In genomic region chr5:118336468-118336867, GRCh38 we compare ENCODE assay signal across 7 cellular contexts.
"Had no signal": no experiment of that assay in that cellular context is flagged by ENCODE, and none has a peak within 500 bp of the region (broad histone marks: within the 10 kb centered on the region; RNA-seq: fewer than 3 reads in every experiment).

No MANE protein-coding gene starts in this region.

- H2AFZ ChIP-seq: GM23248 had no signal

- H3K4me3 ChIP-seq: GM23248 had no signal

- H3K9ac ChIP-seq: GM23248 had no signal

- FAIRE-seq: H1, H54, HTR-8/SVneo had no signal

- H3K27ac ChIP-seq: GM23248 had no signal

- DNase-seq: GM23248, H9, HCEC 1CT, KG1 had no signal
